Comparison of ENCODE assay signal across 25 cellular contexts in the genomic region with DNA sequence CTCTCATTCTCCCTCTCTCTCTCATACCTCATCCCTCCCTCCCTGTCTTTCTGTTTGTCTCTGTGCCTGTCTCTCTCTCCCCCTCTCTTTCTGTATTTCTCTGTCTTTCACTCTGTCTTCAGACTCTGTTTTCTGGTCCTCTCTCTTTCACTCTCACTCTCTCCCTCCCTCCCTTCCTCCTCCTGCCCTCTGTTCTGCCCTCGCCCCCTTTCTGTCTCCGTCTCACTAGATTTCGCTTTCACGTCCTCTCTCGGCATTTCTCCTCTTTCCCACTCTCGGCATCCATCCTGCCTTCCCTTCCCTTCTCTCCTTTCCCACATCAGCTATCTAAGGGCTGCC.
DNase-seq lines count a peak whose midpoint lies in the region; ATAC-seq, FAIRE-seq and TF ChIP-seq lines count a peak whose summit lies in the region.
"Had no signal": no experiment of that assay in that cellular context is flagged by ENCODE, and none has a peak within 500 bp of the region (broad histone marks: within the 10 kb centered on the region; RNA-seq: fewer than 3 reads in every experiment).

No MANE protein-coding gene starts in this region.

- FAIRE-seq in K562 (lab: Jason Lieb, UNC) = no peak
- FAIRE-seq: GM19239 had no signal

- H4K20me1 ChIP-seq in IMR-90 (ENCODE audit: insufficient read depth, low read length) (no peaks in the 10 kb centered on the region), K562 (replicated peaks; ENCODE audit: control insufficient read depth, insufficient read depth, low read length) (peaks cover 3% of the 10 kb centered on the region; the same call in 1 of the 2 replicates)

- no peak overlapping the region for H3K23ac ChIP-seq in IMR-90 (ENCODE audit: low read depth, low read length)
- no peak overlapping the region for H3K23ac ChIP-seq in mesenchymal stem cell (ENCODE audit: low read length in 2 of 2)

- H2BK15ac ChIP-seq in IMR-90 (ENCODE audit: low read depth, low read length) (no peak overlapping the region), mesenchymal stem cell (ENCODE audit: low read depth, poor library complexity, severe bottlenecking) (no peak overlapping the region)

- H2AFZ ChIP-seq in IMR-90 (replicated peaks; ENCODE audit: low read length, poor library complexity) = peak overlapping the region; percentile 51
- H2AFZ ChIP-seq in K562 (ENCODE audit: low read depth, low read length) = peak overlapping the region; percentile 26
- no peak overlapping the region for H2AFZ ChIP-seq in mesenchymal stem cell (ENCODE audit: low read depth, low read length)
- H2AFZ ChIP-seq: GM23248 had no signal

- no peaks in the 10 kb centered on the region for H3K79me2 ChIP-seq in K562 (ENCODE audit: control insufficient read depth, insufficient read depth, low read length)

- no peak overlapping the region for H4K8ac ChIP-seq in IMR-90 (ENCODE audit: low read depth in 2 of 2, low read length in 2 of 2)
- H4K8ac ChIP-seq in mesenchymal stem cell (ENCODE audit: low read length) = no peak overlapping the region

- H3K36me3 ChIP-seq in IMR-90 (ENCODE audit: control insufficient read depth, insufficient read depth, low read length) (no peaks in the 10 kb centered on the region), K562 (ENCODE audit: control insufficient read depth, insufficient read depth, low read length) (no peaks in the 10 kb centered on the region), mesenchymal stem cell (ENCODE audit: control insufficient read depth in 1 of 2, insufficient read depth in 2 of 2, low read depth in 1 of 2, low read length in 2 of 2) (no peaks in the 10 kb centered on the region)

- TF ChIP-seq CTCF in IMR-90 (conservative IDR thresholded peaks at IDR 0.05; ENCODE audit: low read depth, low read length) (no peak), K562 (IDR thresholded peaks at IDR 0.05 in 2 of 3, conservative IDR thresholded peaks at IDR 0.05 in 1 of 3; ENCODE audit: insufficient read depth in 2 of 3, low read depth in 1 of 3, low read length in 3 of 3) (no peak), mesothelial cell of epicardium (IDR thresholded peaks at IDR 0.05; ENCODE audit: unreplicated experiment) (no peak), chondrocyte (IDR thresholded peaks at IDR 0.05) (no peak)

- H3K14ac ChIP-seq in IMR-90 (replicated peaks; ENCODE audit: low read depth, low read length) (no peak overlapping the region), mesenchymal stem cell (ENCODE audit: low read length in 2 of 2) (no peak overlapping the region)

- H3K4me1 ChIP-seq in IMR-90 (ENCODE audit: control insufficient read depth, insufficient read depth, low read length) (no peaks in the 10 kb centered on the region), K562 (replicated peaks in 1 of 2; ENCODE audit: control insufficient read depth in 2 of 2, insufficient read depth in 2 of 2, low read length in 2 of 2) (peaks cover 5 to 12% of the 10 kb centered on the region in 2 experiments; a peak in 4 of 5 replicates), mesenchymal stem cell (ENCODE audit: control insufficient read depth, insufficient read depth, low read depth, low read length) (no peaks in the 10 kb centered on the region)

- POLR2A ChIA-PET in IMR-90 (lab: Charles Lee; ENCODE audit: unreplicated experiment) (no interaction called here), K562 (lab: Yijun Ruan, JAX) (interaction anchor here (0.6 to 0.9 kb wide), 2 partner anchors 212 to 227 kb away, joined by 3 read pairs; no protein-coding TSS in a partner anchor)

- H3K4me3 ChIP-seq in IMR-90 (ENCODE audit: insufficient read depth, low read depth, low read length) (no peak overlapping the region), K562 (no peak overlapping the region), mesenchymal stem cell (ENCODE audit: insufficient read depth in 1 of 2, low read depth in 1 of 2, low read length in 2 of 2) (no peak overlapping the region)
- H3K4me3 ChIP-seq: GM23248 had no signal

- WGBS in IMR-90 (ENCODE audit: extremely low coverage in 2 of 2, insufficient read length in 1 of 2), 2 experiments = no CpG with 5 or more reads among the region's 6 CpGs
- WGBS in K562 (ENCODE audit: insufficient coverage, low coverage, missing lambda C conversion rate) = 96% methylated on average over 5 of the region's 6 CpGs
- 81% methylated on average over 5 of the region's 6 CpGs for WGBS in mesenchymal stem cell

- no peak for TF ChIP-seq POLR2A in IMR-90 (IDR thresholded peaks at IDR 0.05; ENCODE audit: low read depth, low read length)
- no peak for TF ChIP-seq POLR2A in K562 (conservative IDR thresholded peaks at IDR 0.05)

- peaks cover 14% of the 10 kb centered on the region for H3K9me3 Mint-ChIP-seq in mesothelial cell of epicardium
- peaks cover 12% of the 10 kb centered on the region for H3K9me3 Mint-ChIP-seq in chondrocyte (ENCODE audit: low read depth)

- H3K36me3 Mint-ChIP-seq in mesothelial cell of epicardium = peaks cover 16% of the 10 kb centered on the region
- H3K36me3 Mint-ChIP-seq in chondrocyte (ENCODE audit: low read depth) = no peaks in the 10 kb centered on the region
- H3K36me3 Mint-ChIP-seq: IgD-negative memory B cell had no signal

- no peak overlapping the region for H4K5ac ChIP-seq in IMR-90 (ENCODE audit: low read depth, low read length)

- peaks cover 64% of the 10 kb centered on the region for H3K27me3 Mint-ChIP-seq in mesothelial cell of epicardium (ENCODE audit: low read depth)
- peaks cover 37% of the 10 kb centered on the region for H3K27me3 Mint-ChIP-seq in chondrocyte (ENCODE audit: low read depth)

- no peak overlapping the region for H3K4me3 Mint-ChIP-seq in mesothelial cell of epicardium
- no peak overlapping the region for H3K4me3 Mint-ChIP-seq in chondrocyte (ENCODE audit: unreplicated experiment)
- H3K4me3 Mint-ChIP-seq: B cell had no signal

- TF ChIP-seq RAD21 in IMR-90 (IDR thresholded peaks at IDR 0.05; ENCODE audit: low read length) = no peak
- no peak for TF ChIP-seq RAD21 in K562 (CRISPR knock-in tag; conservative IDR thresholded peaks at IDR 0.05 in 1 of 2, IDR thresholded peaks at IDR 0.05 in 1 of 2)

- H2BK12ac ChIP-seq in mesenchymal stem cell (ENCODE audit: low read length in 2 of 2) = no peak overlapping the region

- DNase-seq in IMR-90 (no peak), K562 (ENCODE audit: extremely low read depth in 1 of 4, low spot score in 3 of 4) (no peak), mesothelial cell of epicardium (ENCODE audit: low spot score in 2 of 2, unreplicated experiment in 2 of 2) (no peak), C1 segment of cervical spinal cord (lab: John Stamatoyannopoulos, UW) (no peak), GM03348 (ENCODE audit: low spot score) (no peak), chondrocyte (ENCODE audit: low spot score) (no peak), mesenchymal stem cell (no peak)
- DNase-seq: DMS153; DND-41; GM23248; HCEC 1CT; Karpas-422; NCI-H1105; NCI-H1436 treated with DMSO at 0.1 percent for 48 hours; NCI-H187 treated with DMSO at 0.1 percent for 48 hours; NCI-H2171 treated with DMSO at 0.1 percent for 48 hours; NCI-H345; NCI-H524; NCI-H748 treated with DMSO at 0.1 percent for 48 hours; NK-92 treated with Interleukin-12 subunit alpha and Interleukin-12 subunit beta, amount 100 ng/mL, for 24 hours; PC-3; SK-N-SH had no signal

- H3K9me1 ChIP-seq in IMR-90 (ENCODE audit: insufficient read depth, low read length) (no peaks in the 10 kb centered on the region), K562 (ENCODE audit: control insufficient read depth, insufficient read depth, low read length) (no peaks in the 10 kb centered on the region)

- H3K9ac ChIP-seq in IMR-90 (ENCODE audit: low read depth, low read length) (no peak overlapping the region), K562 (ENCODE audit: insufficient read depth in 1 of 2, low read depth in 2 of 2, low read length in 2 of 2) (peak overlapping the region in 1 of 2 experiments; percentile 80; a peak in 3 of 4 replicates), mesenchymal stem cell (ENCODE audit: low read length) (no peak overlapping the region)
- H3K9ac ChIP-seq: GM23248, SK-N-SH had no signal

- no peaks in the 10 kb centered on the region for H3K79me1 ChIP-seq in IMR-90 (ENCODE audit: low read depth in 1 of 2, low read length in 2 of 2)
- no peaks in the 10 kb centered on the region for H3K79me1 ChIP-seq in mesenchymal stem cell (replicated peaks; ENCODE audit: low read length, poor library complexity, severe bottlenecking)

- no peak overlapping the region for H3K27ac ChIP-seq in IMR-90 (ENCODE audit: insufficient read depth, low read length)
- H3K27ac ChIP-seq in K562 (ENCODE audit: extremely low read depth, low read depth, low read length) = no peak overlapping the region
- H3K27ac ChIP-seq in mesenchymal stem cell (ENCODE audit: low read length, poor library complexity, severe bottlenecking) = no peak overlapping the region
- H3K27ac ChIP-seq: GM23248 had no signal

- H4K91ac ChIP-seq in IMR-90 (ENCODE audit: insufficient read depth, low read depth, low read length) (no peak overlapping the region), mesenchymal stem cell (ENCODE audit: low read length) (no peak overlapping the region)

- H2AK5ac ChIP-seq in IMR-90 (ENCODE audit: low read depth, low read length) = no peak overlapping the region
- no peak overlapping the region for H2AK5ac ChIP-seq in mesenchymal stem cell (ENCODE audit: low read length, severe bottlenecking)

- H3K4me2 ChIP-seq in IMR-90 (ENCODE audit: low read depth, low read length) (no peak overlapping the region), K562 (ENCODE audit: insufficient read depth, low read length) (peak overlapping the region; percentile 35), mesenchymal stem cell (ENCODE audit: low read length, poor library complexity, severe bottlenecking) (no peak overlapping the region)
- H3K4me2 ChIP-seq: SK-N-SH had no signal

- dilution Hi-C loops in IMR-90 (cut with HindIII; ENCODE audit: low sequenced_read_pairs, unreplicated experiment) = no loop called here

- no peak overlapping the region for H2BK20ac ChIP-seq in IMR-90 (ENCODE audit: low read depth, low read length)

- ATAC-seq in IMR-90 (ENCODE audit: low read depth) = no peak
- ATAC-seq in K562 = no peak; the same call in 2 of the 3 replicates
- ATAC-seq: PC-3 had no signal

- no peak overlapping the region for H3K18ac ChIP-seq in IMR-90 (ENCODE audit: low read depth, low read length)
- H3K18ac ChIP-seq in mesenchymal stem cell (ENCODE audit: low read depth in 1 of 2, low read length in 2 of 2) = no peak overlapping the region

- in situ Hi-C loops in IMR-90 (cut with MboI; ENCODE audit: low sequenced_read_pairs) = no loop called here
- in situ Hi-C loops in K562 (cut with MboI) = no loop called here

- no peak overlapping the region for H3K56ac ChIP-seq in IMR-90 (ENCODE audit: extremely low read depth, insufficient read depth, low read length)

- CTCF ChIA-PET in IMR-90 (lab: Yijun Ruan, JAX) (no interaction called here), K562 (lab: Yijun Ruan, JAX; ENCODE audit: low intra/inter-chr PET ratio) (no interaction called here)

- TF ChIP-seq EP300 in K562 (IDR thresholded peaks at IDR 0.05; ENCODE audit: low read length) = no peak

- no peak overlapping the region for H2BK5ac ChIP-seq in IMR-90 (ENCODE audit: low read depth, low read length, poor library complexity, severe bottlenecking)
- H2BK5ac ChIP-seq in mesenchymal stem cell (ENCODE audit: low read depth, low read length, poor library complexity, severe bottlenecking) = no peak overlapping the region

- peak overlapping the region; percentile 76 for H3K27ac Mint-ChIP-seq in mesothelial cell of epicardium
- H3K27ac Mint-ChIP-seq in chondrocyte (ENCODE audit: unreplicated experiment) = no peak overlapping the region
- H3K27ac Mint-ChIP-seq: B cell, IgD-negative memory B cell had no signal

- H3K9me3 ChIP-seq in IMR-90 (ENCODE audit: control insufficient read depth, insufficient read depth, low read length) (no peaks in the 10 kb centered on the region), K562 (replicated peaks; ENCODE audit: control insufficient read depth, insufficient read depth, low read depth, low read length) (no peaks in the 10 kb centered on the region), mesenchymal stem cell (ENCODE audit: control insufficient read depth, low read length) (peaks cover 4% of the 10 kb centered on the region)
- H3K9me3 ChIP-seq: SK-N-SH had no signal

- intact Hi-C loops in IMR-90 (cut with micrococcal nuclease) = no loop called here
- intact Hi-C loops in K562 (cut with micrococcal nuclease) = loop anchor here (10.0 kb wide), 1 partner anchor 161 kb away; no protein-coding TSS in a partner anchor

- no peak overlapping the region for H2BK120ac ChIP-seq in IMR-90 (ENCODE audit: low read depth, low read length)
- no peak overlapping the region for H2BK120ac ChIP-seq in mesenchymal stem cell (ENCODE audit: low read depth, low read length)

- BruUV-seq in IMR-90 (replicated peaks; lab: Mats Ljungman, UMichigan) (no TSS peak), K562 (replicated peaks; lab: Mats Ljungman, UMichigan) (no TSS peak)

- H3K27me3 ChIP-seq in IMR-90 (ENCODE audit: control insufficient read depth, insufficient read depth, low read length) = peaks cover 13% of the 10 kb centered on the region; the same call in 1 of the 2 replicates
- H3K27me3 ChIP-seq in K562 (ENCODE audit: control insufficient read depth in 2 of 2, insufficient read depth in 2 of 2, low read length in 2 of 2) = peaks cover 5 to 48% of the 10 kb centered on the region in 2 experiments; a peak in 3 of 5 replicates
- peaks cover 4 to 41% of the 10 kb centered on the region in 2 experiments for H3K27me3 ChIP-seq in mesenchymal stem cell (ENCODE audit: control insufficient read depth in 1 of 2, insufficient read depth in 1 of 2, low read length in 2 of 2)

- no peak overlapping the region for H3K4ac ChIP-seq in IMR-90 (ENCODE audit: low read depth, low read length)
- no peak overlapping the region for H3K4ac ChIP-seq in mesenchymal stem cell (ENCODE audit: low read depth in 1 of 2, low read length in 2 of 2)

- H3K4me1 Mint-ChIP-seq in mesothelial cell of epicardium (peaks cover 28% of the 10 kb centered on the region), chondrocyte (ENCODE audit: low read depth) (no peaks in the 10 kb centered on the region)
- H3K4me1 Mint-ChIP-seq: B cell had no signal

- no peak overlapping the region for H2AK9ac ChIP-seq in IMR-90 (replicated peaks; ENCODE audit: low read depth, low read length, poor library complexity)
